Comparison of ENCODE assay signal across 32 cellular contexts in the genomic region with DNA sequence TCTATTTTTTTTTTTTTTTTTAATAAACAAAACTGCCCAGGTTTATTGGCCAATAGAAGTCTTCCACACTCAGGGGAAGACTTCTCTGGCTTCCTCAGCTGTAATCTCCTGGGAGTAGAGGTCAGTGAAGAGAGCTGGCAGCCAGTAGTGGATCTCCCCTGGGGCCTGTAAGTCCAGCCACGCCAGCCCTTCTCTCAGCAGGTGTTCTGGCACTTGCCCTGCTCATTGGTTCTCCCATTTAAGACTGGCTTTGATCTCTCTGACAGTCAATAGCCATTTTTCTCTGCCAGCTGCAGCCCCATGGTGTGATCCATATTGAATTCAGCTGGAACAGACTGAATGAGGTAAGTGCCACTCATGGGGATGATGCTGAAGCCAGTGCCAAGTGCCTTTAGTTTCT.
DNase-seq lines count a peak whose midpoint lies in the region; ATAC-seq and TF ChIP-seq lines count a peak whose summit lies in the region.
"Had no signal": no experiment of that assay in that cellular context is flagged by ENCODE, and none has a peak within 500 bp of the region (broad histone marks: within the 10 kb centered on the region; RNA-seq: fewer than 3 reads in every experiment).

No MANE protein-coding gene starts in this region.

- H3K36me3 Mint-ChIP-seq in neural crest cell (ENCODE audit: low read depth), result no peaks in the 10 kb centered on the region
- H3K36me3 Mint-ChIP-seq: activated CD8-positive, alpha-beta memory T cell treated with anti-CD3 and anti-CD28 coated beads, Interleukin-2, amount 10 ng/mL, durations not matched to agents 7 days and 5 days; activated naive CD8-positive, alpha-beta T cell treated with anti-CD3 and anti-CD28 coated beads, Interleukin-2, amount 10 ng/mL, durations not matched to agents 7 days and 5 days; stimulated activated naive B cell treated with anti-CD40 and anti-IgM and Interleukin-4, amounts not matched to agents 10 μg/mL and 1 μg/mL and 100 μg/mL, for 72 hours; WTC11 had no signal

- H3K27me3 ChIP-seq in left ventricle myocardium inferior (ENCODE audit: low read depth) (no peaks in the 10 kb centered on the region), foreskin keratinocyte (no peaks in the 10 kb centered on the region)
- H3K27me3 ChIP-seq: cardiac muscle cell, pancreas had no signal

- no peaks in the 10 kb centered on the region for H3K27me3 Mint-ChIP-seq in neural crest cell (ENCODE audit: low read depth)
- H3K27me3 Mint-ChIP-seq: activated CD4-positive, alpha-beta T cell treated with anti-CD3 and anti-CD28 coated beads, Interleukin-2, amount 10 ng/mL, durations not matched to agents 7 days and 5 days; activated CD8-positive, alpha-beta memory T cell treated with anti-CD3 and anti-CD28 coated beads, Interleukin-2, amount 10 ng/mL, durations not matched to agents 7 days and 5 days; activated naive CD8-positive, alpha-beta T cell treated with anti-CD3 and anti-CD28 coated beads, Interleukin-2, amount 10 ng/mL, durations not matched to agents 7 days and 5 days; stimulated activated naive B cell treated with anti-CD40 and anti-IgM and Interleukin-4, amounts not matched to agents 10 μg/mL and 1 μg/mL and 100 μg/mL, for 72 hours had no signal

- H3K27ac Mint-ChIP-seq in neural crest cell (ENCODE audit: unreplicated experiment), result peak overlapping the region; percentile 6
- H3K27ac Mint-ChIP-seq: activated CD4-positive, alpha-beta T cell treated with anti-CD3 and anti-CD28 coated beads, Interleukin-2, amount 10 ng/mL, durations not matched to agents 7 days and 5 days; activated CD8-positive, alpha-beta memory T cell treated with anti-CD3 and anti-CD28 coated beads, Interleukin-2, amount 10 ng/mL, durations not matched to agents 7 days and 5 days; activated naive CD8-positive, alpha-beta T cell treated with anti-CD3 and anti-CD28 coated beads, Interleukin-2, amount 10 ng/mL, durations not matched to agents 7 days and 5 days; HFFc6; immature natural killer cell; nephron progenitor cell; stimulated activated naive B cell treated with anti-CD40 and anti-IgM and Interleukin-4, amounts not matched to agents 10 μg/mL and 1 μg/mL and 100 μg/mL, for 72 hours; WTC11 had no signal

- intact Hi-C loops in left ventricle myocardium inferior (cut with micrococcal nuclease), result no loop called here

- ATAC-seq in foreskin keratinocyte, result no peak
- ATAC-seq: activated CD8-positive, alpha-beta memory T cell treated with anti-CD3 and anti-CD28 coated beads, Interleukin-2, amount 10 ng/mL, durations not matched to agents 7 days and 5 days; left colon; pancreas; stimulated activated naive B cell treated with anti-CD40 and anti-IgM and Interleukin-4, amounts not matched to agents 10 μg/mL and 1 μg/mL and 100 μg/mL, for 72 hours; WTC11 had no signal

- peaks cover 5% of the 10 kb centered on the region for H3K9me3 ChIP-seq in left ventricle myocardium inferior (replicated peaks)
- H3K9me3 ChIP-seq: pancreas had no signal

- DNase-seq in DMS53 (lab: John Stamatoyannopoulos, UW) (peak; percentile 14), DMS53 treated with DMSO at 0.1 percent for 48 hours (lab: John Stamatoyannopoulos, UW; ENCODE audit: unreplicated experiment) (no peak), NCI-H1092 (lab: John Stamatoyannopoulos, UW) (peak; percentile 64), NCI-H446 treated with DMSO at 0.1 percent for 48 hours (lab: John Stamatoyannopoulos, UW) (peak; percentile 36), neural crest cell (ENCODE audit: low read depth, low spot score) (no peak), left ventricle myocardium inferior (no peak), foreskin keratinocyte (no peak)
- no peak for DNase-seq in activated CD8-positive, alpha-beta memory T cell treated with anti-CD3 and anti-CD28 coated beads for 24 hours
- DNase-seq: activated CD4-positive, alpha-beta T cell treated with anti-CD3 and anti-CD28 coated beads, Interleukin-2, amount 10 ng/mL, durations not matched to agents 7 days and 5 days; activated CD8-positive, alpha-beta memory T cell treated with anti-CD3 and anti-CD28 coated beads, Interleukin-2, amount 10 ng/mL, durations not matched to agents 7 days and 5 days; activated gamma-delta T cell treated with Interleukin-2 at 50 U/mL for 16 hours; activated naive CD8-positive, alpha-beta T cell treated with anti-CD3 and anti-CD28 coated beads, Interleukin-2, amount 10 ng/mL, durations not matched to agents 7 days and 5 days; activated T-cell treated with anti-CD3 and anti-CD28 coated beads, Interleukin-2, amount 50 U/mL, for 48 hours; aorta; Calu3; effector CD8-positive, alpha-beta T cell; GOT3; HFFc6; immature natural killer cell; left colon; mammary epithelial cell; NCI-H146; NCI-H774; nephron progenitor cell; pancreas; SIG-M5; stimulated activated naive B cell treated with anti-CD40 and anti-IgM and Interleukin-4, amounts not matched to agents 10 μg/mL and 1 μg/mL and 100 μg/mL, for 72 hours; trophoblast cell had no signal

- H3K27ac ChIP-seq in left ventricle myocardium inferior (replicated peaks) (no peak overlapping the region), foreskin keratinocyte (no peak overlapping the region)
- H3K27ac ChIP-seq: 22Rv1, cardiac muscle cell, epithelial cell of prostate, pancreas had no signal

- H3K4me1 ChIP-seq in left ventricle myocardium inferior, result peaks cover 3% of the 10 kb centered on the region
- no peaks in the 10 kb centered on the region for H3K4me1 ChIP-seq in foreskin keratinocyte
- H3K4me1 ChIP-seq: pancreas had no signal

- TF ChIP-seq CTCF in neural crest cell (conservative IDR thresholded peaks at IDR 0.05), result no peak
- no peak for TF ChIP-seq CTCF in left ventricle myocardium inferior (IDR thresholded peaks at IDR 0.05; ENCODE audit: borderline replicate concordance)
- TF ChIP-seq CTCF in foreskin keratinocyte (conservative IDR thresholded peaks at IDR 0.05), result no peak

- H3K36me3 ChIP-seq in left ventricle myocardium inferior, result no peaks in the 10 kb centered on the region
- H3K36me3 ChIP-seq: cardiac muscle cell, pancreas had no signal

- no peak overlapping the region for H3K4me3 ChIP-seq in left ventricle myocardium inferior
- H3K4me3 ChIP-seq: cardiac muscle cell, pancreas had no signal

- no peak overlapping the region for H3K4me3 Mint-ChIP-seq in neural crest cell
- H3K4me3 Mint-ChIP-seq: activated CD4-positive, alpha-beta T cell treated with anti-CD3 and anti-CD28 coated beads, Interleukin-2, amount 10 ng/mL, durations not matched to agents 7 days and 5 days; activated CD8-positive, alpha-beta memory T cell treated with anti-CD3 and anti-CD28 coated beads, Interleukin-2, amount 10 ng/mL, durations not matched to agents 7 days and 5 days; activated naive CD8-positive, alpha-beta T cell treated with anti-CD3 and anti-CD28 coated beads, Interleukin-2, amount 10 ng/mL, durations not matched to agents 7 days and 5 days; HFFc6; immature natural killer cell; nephron progenitor cell; stimulated activated naive B cell treated with anti-CD40 and anti-IgM and Interleukin-4, amounts not matched to agents 10 μg/mL and 1 μg/mL and 100 μg/mL, for 72 hours; WTC11 had no signal

- H3K9me3 Mint-ChIP-seq in neural crest cell, result no peaks in the 10 kb centered on the region
- H3K9me3 Mint-ChIP-seq: activated CD4-positive, alpha-beta T cell treated with anti-CD3 and anti-CD28 coated beads, Interleukin-2, amount 10 ng/mL, durations not matched to agents 7 days and 5 days; HFFc6; nephron progenitor cell; WTC11 had no signal

- H3K4me1 Mint-ChIP-seq in neural crest cell, result no peaks in the 10 kb centered on the region
- H3K4me1 Mint-ChIP-seq: activated CD4-positive, alpha-beta T cell treated with anti-CD3 and anti-CD28 coated beads, Interleukin-2, amount 10 ng/mL, durations not matched to agents 7 days and 5 days; activated CD8-positive, alpha-beta memory T cell treated with anti-CD3 and anti-CD28 coated beads, Interleukin-2, amount 10 ng/mL, durations not matched to agents 7 days and 5 days; activated naive CD8-positive, alpha-beta T cell treated with anti-CD3 and anti-CD28 coated beads, Interleukin-2, amount 10 ng/mL, durations not matched to agents 7 days and 5 days; immature natural killer cell; stimulated activated naive B cell treated with anti-CD40 and anti-IgM and Interleukin-4, amounts not matched to agents 10 μg/mL and 1 μg/mL and 100 μg/mL, for 72 hours had no signal

Comparison
In these comparisons a context has a peak if more than half of its experiments do, and no peak if none do; other contexts are left out.
1. DNase-seq: peak in DMS53 (single experiment), NCI-H1092 (single experiment) and NCI-H446 treated with DMSO at 0.1 percent for 48 hours (single experiment); none in DMS53 treated with DMSO at 0.1 percent for 48 hours (single experiment), neural crest cell (single experiment), left ventricle myocardium inferior (single experiment), foreskin keratinocyte (0 of 2) and activated CD8-positive, alpha-beta memory T cell treated with anti-CD3 and anti-CD28 coated beads for 24 hours (single experiment).